Comparison of ENCODE assay signal across 38 cellular contexts in the genomic region with DNA sequence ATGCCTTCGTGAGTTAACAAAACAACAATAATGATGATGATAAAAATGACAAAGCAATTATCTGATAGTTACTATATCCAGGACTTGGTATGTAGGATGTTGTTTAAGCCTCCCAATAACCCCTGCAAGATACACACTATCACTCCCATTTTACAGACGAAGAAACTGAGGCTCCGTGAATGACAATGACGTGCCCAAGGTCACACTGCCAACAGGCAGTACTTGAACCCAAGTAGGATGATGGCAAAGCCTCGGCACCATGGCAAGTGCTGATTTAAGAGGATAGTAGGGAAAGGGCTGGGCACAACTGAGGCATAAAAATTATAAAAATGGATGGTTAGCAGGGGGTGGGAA.
"Had no signal": no experiment of that assay in that cellular context is flagged by ENCODE, and none has a peak within 500 bp of the region (broad histone marks: within the 10 kb centered on the region; RNA-seq: fewer than 3 reads in every experiment).

No MANE protein-coding gene starts in this region.

- H3K9me3 ChIP-seq: ascending aorta had no signal

- DNase-seq: activated B cell treated with CpG ODN at 0.5 μM for 24 hours; activated CD4-positive, alpha-beta memory T cell treated with anti-CD3 and anti-CD28 coated beads for 36 hours; activated CD4-positive, alpha-beta T cell treated with anti-CD3 and anti-CD28 coated beads for 4 hours; activated CD4-positive, alpha-beta T cell treated with anti-CD3 and anti-CD28 coated beads, Interleukin-2, amount 10 ng/mL, durations not matched to agents 24 days and 14 days; activated CD4-positive, alpha-beta T cell treated with anti-CD3 and anti-CD28 coated beads, Interleukin-2, amount 50 U/mL, for 1 hour; activated CD4-positive, alpha-beta T cell treated with anti-CD3 and anti-CD28 coated beads, Interleukin-2, amount 50 U/mL, for 4 hours; activated CD4-positive, CD25-positive, alpha-beta regulatory T cell treated with anti-CD3 and anti-CD28 coated beads, Interleukin-2, amount 50 U/mL, for 72 hours; activated CD8-positive, alpha-beta memory T cell treated with anti-CD3 and anti-CD28 coated beads, Interleukin-2, amount 50 U/mL, for 4 hours; activated CD8-positive, alpha-beta T cell treated with anti-CD3 and anti-CD28 coated beads for 36 hours; activated effector memory CD4-positive, alpha-beta T cell treated with anti-CD3 and anti-CD28 coated beads, Interleukin-2, amount 50 U/mL, for 16 hours; activated gamma-delta T cell treated with Interleukin-2 at 50 U/mL for 16 hours; activated naive CD4-positive, alpha-beta T cell; activated naive CD4-positive, alpha-beta T cell treated with anti-CD3 and anti-CD28 coated beads for 36 hours; activated naive CD8-positive, alpha-beta T cell treated with anti-CD3 and anti-CD28 coated beads, Interleukin-2, amount 10 ng/mL, durations not matched to agents 7 days and 5 days; activated naive CD8-positive, alpha-beta T cell treated with anti-CD3 and anti-CD28 coated beads, Interleukin-2, amount 50 U/mL, for 24 hours; activated T-cell treated with anti-CD3 and anti-CD28 coated beads for 4 hours; activated T-cell treated with anti-CD3 and anti-CD28 coated beads, Interleukin-2, amount 50 U/mL, for 1 hour; activated T-cell treated with anti-CD3 and anti-CD28 coated beads, Interleukin-2, amount 50 U/mL, for 4 hours; activated T-cell treated with anti-CD3 and anti-CD28 coated beads, Interleukin-2, amount 50 U/mL, for 72 hours; amygdala; anterior cingulate cortex; caudate nucleus; cerebellar nuclear complex; T-helper 1 cell; T-helper 2 cell; T-helper 9 cell had no signal

- H3K36me3 Mint-ChIP-seq: activated CD4-positive, alpha-beta memory T cell treated with anti-CD3 and anti-CD28 coated beads for 36 hours; activated naive CD4-positive, alpha-beta T cell treated with anti-CD3 and anti-CD28 coated beads, Interleukin-2, amount 50 U/mL, for 24 hours; activated naive CD8-positive, alpha-beta T cell; activated naive CD8-positive, alpha-beta T cell treated with anti-CD3 and anti-CD28 coated beads, Interleukin-2, amount 10 ng/mL, durations not matched to agents 7 days and 5 days; brain had no signal

- H3K27ac Mint-ChIP-seq: activated B cell treated with CpG ODN at 0.5 μM for 24 hours; activated CD4-positive, alpha-beta memory T cell treated with anti-CD3 and anti-CD28 coated beads for 36 hours; activated CD4-positive, alpha-beta T cell treated with anti-CD3 and anti-CD28 coated beads, Interleukin-2, amount 10 ng/mL, durations not matched to agents 24 days and 14 days; activated CD8-positive, alpha-beta T cell treated with anti-CD3 and anti-CD28 coated beads for 36 hours; activated naive CD4-positive, alpha-beta T cell treated with anti-CD3 and anti-CD28 coated beads for 36 hours; activated naive CD4-positive, alpha-beta T cell treated with anti-CD3 and anti-CD28 coated beads, Interleukin-2, amount 50 U/mL, for 24 hours; activated naive CD8-positive, alpha-beta T cell; activated naive CD8-positive, alpha-beta T cell treated with anti-CD3 and anti-CD28 coated beads, Interleukin-2, amount 10 ng/mL, durations not matched to agents 7 days and 5 days; activated naive CD8-positive, alpha-beta T cell treated with anti-CD3 and anti-CD28 coated beads, Interleukin-2, amount 50 U/mL, for 24 hours; activated T-cell treated with anti-CD3 and anti-CD28 coated beads, Interleukin-2, amount 50 U/mL, for 72 hours; activated T-helper 1 cell treated with anti-CD3 and anti-CD28 coated beads, Interleukin-12 subunit alpha, Interleukin-12 subunit beta, Interleukin-2, Interleukin-4 antibody, amounts not matched to agents 30 ng/mL and 10 ng/mL and 1 ng/mL, durations not matched to agents 14 hours and 24 hours and 36 hours; activated T-helper 17 cell treated with anti-CD3 and anti-CD28 coated beads, Interleukin-2, amount 50 U/mL, for 72 hours; T-helper 1 cell treated with Interleukin-12 subunit alpha and Interleukin-12 subunit beta and Interleukin-4 antibody, amounts not matched to agents 30 μg/mL and 1 μg/mL, for 36 hours; T-helper 2 cell treated with Interferon-gamma antibody and Interleukin-4, amounts not matched to agents 5 μg/mL and 100 μg/mL, for 36 hours had no signal

- FAIRE-seq: bronchial epithelial cell, TTC549 had no signal

- H3K27me3 Mint-ChIP-seq: activated CD4-positive, alpha-beta memory T cell treated with anti-CD3 and anti-CD28 coated beads for 36 hours had no signal

- H3K27ac ChIP-seq: ascending aorta, cardiac muscle cell had no signal

- H3K4me1 ChIP-seq: ascending aorta had no signal

- H3K4me3 Mint-ChIP-seq: activated B cell treated with CpG ODN at 0.5 μM for 24 hours; activated CD4-positive, alpha-beta memory T cell treated with anti-CD3 and anti-CD28 coated beads for 36 hours; activated CD4-positive, alpha-beta T cell treated with anti-CD3 and anti-CD28 coated beads, Interleukin-2, amount 10 ng/mL, durations not matched to agents 24 days and 14 days; activated CD8-positive, alpha-beta T cell treated with anti-CD3 and anti-CD28 coated beads for 36 hours; activated naive CD4-positive, alpha-beta T cell treated with anti-CD3 and anti-CD28 coated beads for 36 hours; activated naive CD4-positive, alpha-beta T cell treated with anti-CD3 and anti-CD28 coated beads, Interleukin-2, amount 50 U/mL, for 24 hours; activated naive CD8-positive, alpha-beta T cell; activated naive CD8-positive, alpha-beta T cell treated with anti-CD3 and anti-CD28 coated beads, Interleukin-2, amount 10 ng/mL, durations not matched to agents 7 days and 5 days; activated naive CD8-positive, alpha-beta T cell treated with anti-CD3 and anti-CD28 coated beads, Interleukin-2, amount 50 U/mL, for 24 hours; activated T-cell treated with anti-CD3 and anti-CD28 coated beads, Interleukin-2, amount 50 U/mL, for 4 hours; activated T-cell treated with anti-CD3 and anti-CD28 coated beads, Interleukin-2, amount 50 U/mL, for 72 hours; activated T-helper 1 cell treated with anti-CD3 and anti-CD28 coated beads, Interleukin-12 subunit alpha, Interleukin-12 subunit beta, Interleukin-2, Interleukin-4 antibody, amounts not matched to agents 30 ng/mL and 10 ng/mL and 1 ng/mL, durations not matched to agents 14 hours and 24 hours and 36 hours; activated T-helper 17 cell treated with anti-CD3 and anti-CD28 coated beads, Interleukin-2, amount 50 U/mL, for 72 hours; central memory CD8-positive, alpha-beta T cell; T-helper 1 cell treated with Interleukin-12 subunit alpha and Interleukin-12 subunit beta and Interleukin-4 antibody, amounts not matched to agents 30 μg/mL and 1 μg/mL, for 36 hours; T-helper 2 cell treated with Interferon-gamma antibody and Interleukin-4, amounts not matched to agents 5 μg/mL and 100 μg/mL, for 36 hours had no signal

- H3K36me3 ChIP-seq: ascending aorta, cardiac muscle cell had no signal

- ATAC-seq: activated CD8-positive, alpha-beta T cell treated with anti-CD3 and anti-CD28 coated beads for 36 hours; activated naive CD8-positive, alpha-beta T cell treated with anti-CD3 and anti-CD28 coated beads, Interleukin-2, amount 50 U/mL, for 24 hours; activated T-cell treated with anti-CD3 and anti-CD28 coated beads, Interleukin-2, amount 50 U/mL, for 4 hours; activated T-cell treated with anti-CD3 and anti-CD28 coated beads, Interleukin-2, amount 50 U/mL, for 72 hours; activated T-helper 17 cell treated with anti-CD3 and anti-CD28 coated beads, Interleukin-2, amount 50 U/mL, for 72 hours had no signal

- H3K4me3 ChIP-seq: ascending aorta, cardiac muscle cell had no signal

- H3K27me3 ChIP-seq: ascending aorta had no signal

- H3K4me1 Mint-ChIP-seq: activated B cell treated with CpG ODN at 0.5 μM for 24 hours; activated CD4-positive, alpha-beta T cell treated with anti-CD3 and anti-CD28 coated beads, Interleukin-2, amount 10 ng/mL, durations not matched to agents 24 days and 14 days; activated naive CD4-positive, alpha-beta T cell treated with anti-CD3 and anti-CD28 coated beads, Interleukin-2, amount 50 U/mL, for 24 hours; activated naive CD8-positive, alpha-beta T cell treated with anti-CD3 and anti-CD28 coated beads, Interleukin-2, amount 10 ng/mL, durations not matched to agents 7 days and 5 days; activated naive CD8-positive, alpha-beta T cell treated with anti-CD3 and anti-CD28 coated beads, Interleukin-2, amount 50 U/mL, for 24 hours; activated T-helper 17 cell treated with anti-CD3 and anti-CD28 coated beads, Interleukin-2, amount 50 U/mL, for 72 hours; central memory CD8-positive, alpha-beta T cell had no signal

- H3K9me3 Mint-ChIP-seq: activated CD4-positive, alpha-beta memory T cell treated with anti-CD3 and anti-CD28 coated beads for 36 hours; activated CD4-positive, alpha-beta T cell treated with anti-CD3 and anti-CD28 coated beads, Interleukin-2, amount 10 ng/mL, durations not matched to agents 24 days and 14 days; activated CD8-positive, alpha-beta T cell treated with anti-CD3 and anti-CD28 coated beads for 36 hours; activated naive CD4-positive, alpha-beta T cell treated with anti-CD3 and anti-CD28 coated beads for 36 hours; activated naive CD4-positive, alpha-beta T cell treated with anti-CD3 and anti-CD28 coated beads, Interleukin-2, amount 50 U/mL, for 24 hours; activated naive CD8-positive, alpha-beta T cell treated with anti-CD3 and anti-CD28 coated beads, Interleukin-2, amount 10 ng/mL, durations not matched to agents 7 days and 5 days; activated naive CD8-positive, alpha-beta T cell treated with anti-CD3 and anti-CD28 coated beads, Interleukin-2, amount 50 U/mL, for 24 hours; activated T-cell treated with anti-CD3 and anti-CD28 coated beads, Interleukin-2, amount 50 U/mL, for 4 hours; activated T-cell treated with anti-CD3 and anti-CD28 coated beads, Interleukin-2, amount 50 U/mL, for 72 hours; activated T-helper 1 cell treated with anti-CD3 and anti-CD28 coated beads, Interleukin-12 subunit alpha, Interleukin-12 subunit beta, Interleukin-2, Interleukin-4 antibody, amounts not matched to agents 30 ng/mL and 10 ng/mL and 1 ng/mL, durations not matched to agents 14 hours and 24 hours and 36 hours; activated T-helper 17 cell treated with anti-CD3 and anti-CD28 coated beads, Interleukin-2, amount 50 U/mL, for 72 hours; brain; central memory CD8-positive, alpha-beta T cell; T-helper 1 cell treated with Interleukin-12 subunit alpha and Interleukin-12 subunit beta and Interleukin-4 antibody, amounts not matched to agents 30 μg/mL and 1 μg/mL, for 36 hours; T-helper 2 cell treated with Interferon-gamma antibody and Interleukin-4, amounts not matched to agents 5 μg/mL and 100 μg/mL, for 36 hours had no signal
